ENCODE assay signal across 14 cellular contexts in the genomic region with DNA sequence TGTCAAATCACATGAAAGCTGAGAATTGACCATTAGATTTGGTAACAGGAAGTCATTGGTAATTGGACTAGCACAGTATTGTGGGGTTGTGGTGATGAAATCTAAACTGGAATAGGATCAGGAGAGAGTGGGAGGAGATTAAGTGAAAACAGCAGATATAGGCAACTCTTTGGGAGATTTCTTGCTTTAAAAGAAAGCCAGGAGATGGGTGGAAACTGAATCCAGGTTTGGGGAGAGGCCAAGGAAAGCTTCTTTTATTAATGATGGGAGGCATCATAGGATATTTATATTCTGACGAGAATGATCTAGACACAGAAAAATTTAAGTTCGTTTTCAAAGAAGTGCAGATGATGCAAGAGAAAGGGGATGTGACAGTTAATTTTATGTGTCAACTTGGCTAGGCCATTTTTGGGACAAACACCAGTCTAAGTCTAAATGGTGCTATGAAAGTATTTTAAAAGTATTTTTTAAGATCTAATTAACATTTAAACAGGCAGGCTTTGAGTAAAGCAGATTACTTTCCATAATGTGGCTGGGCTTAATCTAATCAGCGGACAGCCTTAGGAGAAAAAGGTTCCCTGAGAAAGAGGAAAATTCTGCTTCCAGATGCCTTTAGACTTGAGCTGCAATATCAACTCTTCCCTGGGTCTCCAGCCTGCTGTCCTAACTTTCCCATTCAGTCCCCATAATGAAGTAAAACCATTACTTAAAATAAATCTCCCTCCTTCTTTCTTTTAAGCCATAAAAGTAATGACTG. TPM values are rescaled to one million over a fixed set of nuclear protein-coding genes. Genes with fewer than 3 reads are reported as not detected.
A peak's percentile ranks its signal among the peaks of the same experiment; 100 is the strongest.
DNase-seq lines count a peak whose midpoint lies in the region; ATAC-seq and TF ChIP-seq lines count a peak whose summit lies in the region.
"Had no signal": no experiment of that assay in that cellular context is flagged by ENCODE, and none has a peak within 500 bp of the region (broad histone marks: within the 10 kb centered on the region; RNA-seq: fewer than 3 reads in every experiment).

No MANE protein-coding gene starts in this region.

- 89 to 92% methylated on average over 3 of the region's 3 CpGs for WGBS in endodermal cell (ENCODE audit: insufficient coverage in 1 of 2, insufficient read length in 1 of 2), 2 experiments

- DNase-seq in GM04503 (ENCODE audit: low read depth) (peak; percentile 73), SK-N-DZ (ENCODE audit: low spot score) (peak; percentile 57), fibroblast of the conjunctiva (ENCODE audit: low read depth) (peak; percentile 83), NCI-H2227 (lab: John Stamatoyannopoulos, UW; ENCODE audit: unreplicated experiment) (no peak), endodermal cell (no peak), cerebellar nuclear complex (lab: John Stamatoyannopoulos, UW) (no peak)
- DNase-seq: activated CD8-positive, alpha-beta T cell treated with anti-CD3 and anti-CD28 coated beads, Interleukin-2, amount 10 ng/mL, durations not matched to agents 7 days and 5 days; adrenal gland; erythroblast; kidney glomerular epithelial cell; NCI-H510A treated with DMSO at 0.1 percent for 48 hours had no signal

- no peaks in the 10 kb centered on the region for H3K9me3 Mint-ChIP-seq in endodermal cell

- no peaks in the 10 kb centered on the region for H3K9me3 ChIP-seq in skeletal muscle tissue (ENCODE audit: control insufficient read depth in 3 of 3, low read length in 3 of 3)
- H3K9me3 ChIP-seq in endodermal cell (ENCODE audit: control insufficient read depth, low read length): no peaks in the 10 kb centered on the region
- H3K9me3 ChIP-seq: adrenal gland had no signal

- H3K4me1 Mint-ChIP-seq in endodermal cell: no peaks in the 10 kb centered on the region

- no peaks in the 10 kb centered on the region for H3K27me3 Mint-ChIP-seq in endodermal cell (ENCODE audit: insufficient read depth)

- H3K4me3 ChIP-seq in skeletal muscle tissue (ENCODE audit: low read length in 3 of 3) (no peak overlapping the region), endodermal cell (ENCODE audit: low read length) (no peak overlapping the region)
- H3K4me3 ChIP-seq: adrenal gland had no signal

- H3K9ac ChIP-seq in skeletal muscle tissue (ENCODE audit: low read depth in 1 of 3, low read length in 3 of 3) (no peak overlapping the region), endodermal cell (ENCODE audit: extremely low read depth, low read length, poor library complexity, severe bottlenecking) (no peak overlapping the region)
- H3K9ac ChIP-seq: KMS-11 had no signal

- H3K36me3 Mint-ChIP-seq in endodermal cell (ENCODE audit: low read depth): peaks cover 49% of the 10 kb centered on the region

- ATAC-seq in GM21529 (IDR thresholded peaks at IDR 0.05; ENCODE audit: unreplicated experiment): no peak
- ATAC-seq: activated CD8-positive, alpha-beta T cell treated with anti-CD3 and anti-CD28 coated beads, Interleukin-2, amount 10 ng/mL, durations not matched to agents 7 days and 5 days had no signal

- no peaks in the 10 kb centered on the region for H3K27me3 ChIP-seq in skeletal muscle tissue (ENCODE audit: control insufficient read depth in 3 of 3, insufficient read depth in 3 of 3, low read length in 3 of 3)
- no peaks in the 10 kb centered on the region for H3K27me3 ChIP-seq in endodermal cell (ENCODE audit: control insufficient read depth, insufficient read depth, low read length, poor library complexity, severe bottlenecking)
- H3K27me3 ChIP-seq: adrenal gland had no signal

- peaks cover 19 to 44% (median 40%) of the 10 kb centered on the region in 3 donors for H3K36me3 ChIP-seq in skeletal muscle tissue (ENCODE audit: control insufficient read depth in 3 of 3, insufficient read depth in 3 of 3, low read length in 3 of 3)
- peaks cover 88% of the 10 kb centered on the region for H3K36me3 ChIP-seq in endodermal cell (ENCODE audit: control insufficient read depth, insufficient read depth, low read length)

- peaks cover 0 to 3% (median 0%) of the 10 kb centered on the region in 3 donors for H3K4me1 ChIP-seq in skeletal muscle tissue (ENCODE audit: control insufficient read depth in 3 of 3, insufficient read depth in 3 of 3, low read length in 3 of 3)
- no peaks in the 10 kb centered on the region for H3K4me1 ChIP-seq in endodermal cell (ENCODE audit: control insufficient read depth, insufficient read depth, low read length)

- TF ChIP-seq CTCF in endodermal cell (conservative IDR thresholded peaks at IDR 0.05): no peak

- no peak overlapping the region for H3K4me3 Mint-ChIP-seq in endodermal cell
- H3K4me3 Mint-ChIP-seq: activated CD8-positive, alpha-beta T cell treated with anti-CD3 and anti-CD28 coated beads, Interleukin-2, amount 10 ng/mL, durations not matched to agents 7 days and 5 days had no signal

- H3K27ac ChIP-seq in skeletal muscle tissue (ENCODE audit: low read depth, low read length) (peak overlapping the region; percentile 48), endodermal cell (ENCODE audit: low read depth, low read length) (no peak overlapping the region)
- H3K27ac ChIP-seq: KMS-11 had no signal

- H3K27ac Mint-ChIP-seq in endodermal cell: no peak overlapping the region
- H3K27ac Mint-ChIP-seq: activated CD8-positive, alpha-beta T cell treated with anti-CD3 and anti-CD28 coated beads, Interleukin-2, amount 10 ng/mL, durations not matched to agents 7 days and 5 days had no signal

RNA-seq across cellular contexts. Expression of a gene that starts 24.7 kb away (rescaled TPM):
- polyA plus RNA-seq in SK-N-DZ (2014; cell fraction: cytosol; rRNA removed): 18.2 and 20.5 TPM in 2 replicates
- polyA plus RNA-seq in SK-N-DZ (2014; cell fraction: nucleus; rRNA removed): 8.2 and 9.9 TPM in 2 replicates
- total RNA-seq in skeletal muscle tissue (48.5 TPM), endodermal cell (10 to 100 TPM; 40.4 to 42.8 TPM)
- polyA plus RNA-seq in endodermal cell (2013, experiment 1 of 2): 23.5 TPM
- polyA plus RNA-seq in endodermal cell (2013, experiment 2 of 2): 25.5 TPM

Comparison
In these comparisons a context has a peak if more than half of its experiments do, and no peak if none do; other contexts are left out.
1. DNase-seq: peak in GM04503 (single experiment), SK-N-DZ (single experiment) and fibroblast of the conjunctiva (single experiment); none in NCI-H2227 (single experiment), endodermal cell (single experiment) and cerebellar nuclear complex (0 of 2).